Comparison of ENCODE assay signal across 1 cellular context in the genomic region with DNA sequence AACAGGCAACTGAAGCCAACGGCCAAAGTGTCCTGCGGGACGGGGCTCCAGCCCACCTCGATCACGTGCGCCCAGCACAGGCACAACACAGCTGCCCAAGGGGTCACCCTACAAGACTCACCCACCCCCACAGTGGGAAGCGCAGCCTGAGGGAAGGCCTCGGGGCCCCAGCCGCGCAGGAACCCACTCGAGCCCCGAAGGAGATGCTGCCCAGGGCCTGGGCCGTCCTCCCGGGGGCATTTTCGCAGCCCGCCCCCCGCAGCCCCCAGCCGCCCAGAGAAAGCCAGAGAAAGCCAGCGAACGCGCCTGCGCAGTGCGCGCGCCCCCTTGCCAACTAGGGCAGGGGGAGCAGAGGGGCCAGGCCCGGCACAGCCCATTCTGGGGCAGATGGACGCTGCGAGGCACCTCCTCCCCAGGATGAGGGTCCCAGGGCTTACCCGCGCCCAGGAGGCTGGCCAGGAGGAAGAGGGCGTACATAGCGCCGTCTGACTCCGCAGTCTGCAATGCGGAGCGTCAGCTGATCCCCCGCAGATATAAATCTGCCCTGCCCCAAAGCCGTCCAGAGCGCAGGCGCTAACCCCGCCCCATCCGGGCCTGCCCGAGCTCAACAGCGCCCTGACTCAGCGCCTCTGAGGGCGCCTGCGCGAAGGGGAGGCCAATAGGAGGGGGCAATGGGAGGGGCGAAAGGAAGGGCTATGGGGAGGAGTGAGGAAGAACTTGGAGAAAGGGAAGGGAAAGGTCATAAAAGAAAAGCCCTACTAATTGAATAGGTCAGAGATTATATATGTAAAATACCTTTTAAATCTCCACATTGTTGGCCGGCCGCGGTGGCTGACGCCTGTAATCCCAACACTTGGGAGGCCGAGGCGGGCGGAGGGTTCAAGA.
TF ChIP-seq lines count a peak whose summit lies in the region.

Gene PSAP, minus strand, starts transcription at position 507 of the 885 bp plus-strand sequence. Its CDS starts 30 bp downstream, at position 477.

TF ChIP-seq in K562, 482 proteins besides CTCF, POLR2A, EP300 and RAD21 (continued from another document and continues in another):
- TF ChIP-seq, protein P1, sequence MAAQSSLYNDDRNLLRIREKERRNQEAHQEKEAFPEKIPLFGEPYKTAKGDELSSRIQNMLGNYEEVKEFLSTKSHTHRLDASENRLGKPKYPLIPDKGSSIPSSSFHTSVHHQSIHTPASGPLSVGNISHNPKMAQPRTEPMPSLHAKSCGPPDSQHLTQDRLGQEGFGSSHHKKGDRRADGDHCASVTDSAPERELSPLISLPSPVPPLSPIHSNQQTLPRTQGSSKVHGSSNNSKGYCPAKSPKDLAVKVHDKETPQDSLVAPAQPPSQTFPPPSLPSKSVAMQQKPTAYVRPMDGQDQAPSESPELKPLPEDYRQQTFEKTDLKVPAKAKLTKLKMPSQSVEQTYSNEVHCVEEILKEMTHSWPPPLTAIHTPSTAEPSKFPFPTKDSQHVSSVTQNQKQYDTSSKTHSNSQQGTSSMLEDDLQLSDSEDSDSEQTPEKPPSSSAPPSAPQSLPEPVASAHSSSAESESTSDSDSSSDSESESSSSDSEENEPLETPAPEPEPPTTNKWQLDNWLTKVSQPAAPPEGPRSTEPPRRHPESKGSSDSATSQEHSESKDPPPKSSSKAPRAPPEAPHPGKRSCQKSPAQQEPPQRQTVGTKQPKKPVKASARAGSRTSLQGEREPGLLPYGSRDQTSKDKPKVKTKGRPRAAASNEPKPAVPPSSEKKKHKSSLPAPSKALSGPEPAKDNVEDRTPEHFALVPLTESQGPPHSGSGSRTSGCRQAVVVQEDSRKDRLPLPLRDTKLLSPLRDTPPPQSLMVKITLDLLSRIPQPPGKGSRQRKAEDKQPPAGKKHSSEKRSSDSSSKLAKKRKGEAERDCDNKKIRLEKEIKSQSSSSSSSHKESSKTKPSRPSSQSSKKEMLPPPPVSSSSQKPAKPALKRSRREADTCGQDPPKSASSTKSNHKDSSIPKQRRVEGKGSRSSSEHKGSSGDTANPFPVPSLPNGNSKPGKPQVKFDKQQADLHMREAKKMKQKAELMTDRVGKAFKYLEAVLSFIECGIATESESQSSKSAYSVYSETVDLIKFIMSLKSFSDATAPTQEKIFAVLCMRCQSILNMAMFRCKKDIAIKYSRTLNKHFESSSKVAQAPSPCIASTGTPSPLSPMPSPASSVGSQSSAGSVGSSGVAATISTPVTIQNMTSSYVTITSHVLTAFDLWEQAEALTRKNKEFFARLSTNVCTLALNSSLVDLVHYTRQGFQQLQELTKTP (IDR thresholded peaks at IDR 0.05; ENCODE audit: low read depth in 1 of 2, partially characterized antibody in 2 of 2): no peak
- TF ChIP-seq MCM7 (IDR thresholded peaks at IDR 0.05): no peak
- TF ChIP-seq ZNF740 (CRISPR knock-in tag; IDR thresholded peaks at IDR 0.05): no peak
- no peak for TF ChIP-seq ZNF740 (tag; IDR thresholded peaks at IDR 0.05)
- no peak for TF ChIP-seq BACH1 (tag; IDR thresholded peaks at IDR 0.05)
- no peak for TF ChIP-seq MTF1 (CRISPR knock-in tag; IDR thresholded peaks at IDR 0.05; ENCODE audit: borderline replicate concordance)
- no peak for TF ChIP-seq ZNF253 (CRISPR knock-in tag; conservative IDR thresholded peaks at IDR 0.05)
- peak; percentile 98 for TF ChIP-seq TAF9B (IDR thresholded peaks at IDR 0.05; ENCODE audit: partially characterized antibody)
- no peak; the same call in 1 of the 2 replicates for TF ChIP-seq L3MBTL2 (IDR thresholded peaks at IDR 0.05)
- TF ChIP-seq TCF7 (IDR thresholded peaks at IDR 0.05; ENCODE audit: borderline replicate concordance): 0 out of 2 replicates have a peak, but pooled peaks have one; percentile 35
- TF ChIP-seq ZNF764 (CRISPR knock-in tag; IDR thresholded peaks at IDR 0.05; ENCODE audit: low read depth): no peak
- no peak for TF ChIP-seq PRPF4 (IDR thresholded peaks at IDR 0.05; ENCODE audit: insufficient read depth, low read depth, low read length, poor library complexity, severe bottlenecking)
- TF ChIP-seq FOXP1 (CRISPR knock-in tag; IDR thresholded peaks at IDR 0.05): peak; percentile 69
- TF ChIP-seq RBM22 (IDR thresholded peaks at IDR 0.05; ENCODE audit: low read depth, low read length, poor library complexity, severe bottlenecking): no peak
- TF ChIP-seq ZNF124 (CRISPR knock-in tag; IDR thresholded peaks at IDR 0.05): no peak
- TF ChIP-seq, protein P2, sequence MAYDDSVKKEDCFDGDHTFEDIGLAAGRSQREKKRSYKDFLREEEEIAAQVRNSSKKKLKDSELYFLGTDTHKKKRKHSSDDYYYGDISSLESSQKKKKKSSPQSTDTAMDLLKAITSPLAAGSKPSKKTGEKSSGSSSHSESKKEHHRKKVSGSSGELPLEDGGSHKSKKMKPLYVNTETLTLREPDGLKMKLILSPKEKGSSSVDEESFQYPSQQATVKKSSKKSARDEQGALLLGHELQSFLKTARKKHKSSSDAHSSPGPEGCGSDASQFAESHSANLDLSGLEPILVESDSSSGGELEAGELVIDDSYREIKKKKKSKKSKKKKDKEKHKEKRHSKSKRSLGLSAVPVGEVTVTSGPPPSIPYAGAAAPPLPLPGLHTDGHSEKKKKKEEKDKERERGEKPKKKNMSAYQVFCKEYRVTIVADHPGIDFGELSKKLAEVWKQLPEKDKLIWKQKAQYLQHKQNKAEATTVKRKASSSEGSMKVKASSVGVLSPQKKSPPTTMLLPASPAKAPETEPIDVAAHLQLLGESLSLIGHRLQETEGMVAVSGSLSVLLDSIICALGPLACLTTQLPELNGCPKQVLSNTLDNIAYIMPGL (CRISPR knock-in tag; IDR thresholded peaks at IDR 0.05): peak; percentile 23; the same call in 1 of the 2 replicates
- peak; percentile 100 for TF ChIP-seq RBFOX2 (IDR thresholded peaks at IDR 0.05; ENCODE audit: low read depth, low read length)
- TF ChIP-seq, protein P3, sequence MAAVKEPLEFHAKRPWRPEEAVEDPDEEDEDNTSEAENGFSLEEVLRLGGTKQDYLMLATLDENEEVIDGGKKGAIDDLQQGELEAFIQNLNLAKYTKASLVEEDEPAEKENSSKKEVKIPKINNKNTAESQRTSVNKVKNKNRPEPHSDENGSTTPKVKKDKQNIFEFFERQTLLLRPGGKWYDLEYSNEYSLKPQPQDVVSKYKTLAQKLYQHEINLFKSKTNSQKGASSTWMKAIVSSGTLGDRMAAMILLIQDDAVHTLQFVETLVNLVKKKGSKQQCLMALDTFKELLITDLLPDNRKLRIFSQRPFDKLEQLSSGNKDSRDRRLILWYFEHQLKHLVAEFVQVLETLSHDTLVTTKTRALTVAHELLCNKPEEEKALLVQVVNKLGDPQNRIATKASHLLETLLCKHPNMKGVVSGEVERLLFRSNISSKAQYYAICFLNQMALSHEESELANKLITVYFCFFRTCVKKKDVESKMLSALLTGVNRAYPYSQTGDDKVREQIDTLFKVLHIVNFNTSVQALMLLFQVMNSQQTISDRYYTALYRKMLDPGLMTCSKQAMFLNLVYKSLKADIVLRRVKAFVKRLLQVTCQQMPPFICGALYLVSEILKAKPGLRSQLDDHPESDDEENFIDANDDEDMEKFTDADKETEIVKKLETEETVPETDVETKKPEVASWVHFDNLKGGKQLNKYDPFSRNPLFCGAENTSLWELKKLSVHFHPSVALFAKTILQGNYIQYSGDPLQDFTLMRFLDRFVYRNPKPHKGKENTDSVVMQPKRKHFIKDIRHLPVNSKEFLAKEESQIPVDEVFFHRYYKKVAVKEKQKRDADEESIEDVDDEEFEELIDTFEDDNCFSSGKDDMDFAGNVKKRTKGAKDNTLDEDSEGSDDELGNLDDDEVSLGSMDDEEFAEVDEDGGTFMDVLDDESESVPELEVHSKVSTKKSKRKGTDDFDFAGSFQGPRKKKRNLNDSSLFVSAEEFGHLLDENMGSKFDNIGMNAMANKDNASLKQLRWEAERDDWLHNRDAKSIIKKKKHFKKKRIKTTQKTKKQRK (IDR thresholded peaks at IDR 0.05; ENCODE audit: borderline replicate concordance, low read depth, low read length): no peak
- TF ChIP-seq ZNF140 (CRISPR knock-in tag; IDR thresholded peaks at IDR 0.05): no peak
- TF ChIP-seq, protein P4, sequence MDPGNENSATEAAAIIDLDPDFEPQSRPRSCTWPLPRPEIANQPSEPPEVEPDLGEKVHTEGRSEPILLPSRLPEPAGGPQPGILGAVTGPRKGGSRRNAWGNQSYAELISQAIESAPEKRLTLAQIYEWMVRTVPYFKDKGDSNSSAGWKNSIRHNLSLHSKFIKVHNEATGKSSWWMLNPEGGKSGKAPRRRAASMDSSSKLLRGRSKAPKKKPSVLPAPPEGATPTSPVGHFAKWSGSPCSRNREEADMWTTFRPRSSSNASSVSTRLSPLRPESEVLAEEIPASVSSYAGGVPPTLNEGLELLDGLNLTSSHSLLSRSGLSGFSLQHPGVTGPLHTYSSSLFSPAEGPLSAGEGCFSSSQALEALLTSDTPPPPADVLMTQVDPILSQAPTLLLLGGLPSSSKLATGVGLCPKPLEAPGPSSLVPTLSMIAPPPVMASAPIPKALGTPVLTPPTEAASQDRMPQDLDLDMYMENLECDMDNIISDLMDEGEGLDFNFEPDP (CRISPR knock-in tag; IDR thresholded peaks at IDR 0.05): no peak
- TF ChIP-seq ARHGAP35 (IDR thresholded peaks at IDR 0.05; ENCODE audit: partially characterized antibody): no peak
- TF ChIP-seq UBTF (IDR thresholded peaks at IDR 0.05; ENCODE audit: borderline replicate concordance in 1 of 2, low read depth in 2 of 2, low read length in 2 of 2): 0 out of 4 replicates have a peak, but pooled peaks have one; percentile 17 to 32
- no peak for TF ChIP-seq SREBF2 (CRISPR knock-in tag; IDR thresholded peaks at IDR 0.05)
- no peak for TF ChIP-seq ZNF224 (CRISPR knock-in tag; IDR thresholded peaks at IDR 0.05)
- TF ChIP-seq SMAD3 (CRISPR knock-in tag; conservative IDR thresholded peaks at IDR 0.05): no peak
- TF ChIP-seq CBX5 (IDR thresholded peaks at IDR 0.05; ENCODE audit: borderline replicate concordance, low read depth): no peak
- no peak for TF ChIP-seq ZZZ3 (IDR thresholded peaks at IDR 0.05)
